Comparison of ENCODE assay signal across 8 cellular contexts in genomic region chr18:4106407-4107033, GRCh38.
DNase-seq lines count a peak whose midpoint lies in the region; ATAC-seq, FAIRE-seq and TF ChIP-seq lines count a peak whose summit lies in the region.

No MANE protein-coding gene starts in this region.

- H3K4me1 Mint-ChIP-seq in progenitor cell of endocrine pancreas (ENCODE audit: low read depth): peaks cover 2% of the 10 kb centered on the region

- TF ChIP-seq POLR2A in GM12891 (IDR thresholded peaks at IDR 0.05; ENCODE audit: low read depth, low read length): no peak

- peak; percentile 83 for FAIRE-seq in GM12891 (lab: Jason Lieb, UNC)
- no peak for FAIRE-seq in RCC 7860 (lab: Jason Lieb, UNC)

- peaks cover 8% of the 10 kb centered on the region for H3K27me3 Mint-ChIP-seq in progenitor cell of endocrine pancreas

- H3K27ac Mint-ChIP-seq in progenitor cell of endocrine pancreas: no peak overlapping the region

- H3K36me3 Mint-ChIP-seq in progenitor cell of endocrine pancreas (ENCODE audit: insufficient read depth): no peaks in the 10 kb centered on the region

- ATAC-seq in HG03378 (IDR thresholded peaks at IDR 0.05; ENCODE audit: unreplicated experiment) (peak; percentile 76), GM19397 (IDR thresholded peaks at IDR 0.05; ENCODE audit: unreplicated experiment) (no peak)

- no peak overlapping the region for H3K4me3 Mint-ChIP-seq in progenitor cell of endocrine pancreas (ENCODE audit: low read depth)

- DNase-seq in AG08395 (ENCODE audit: low spot score) (peak; percentile 35), GM12891 (ENCODE audit: insufficient read length, low spot score) (peak; percentile 7), RCC 7860 (ENCODE audit: low spot score) (peak; percentile 11), globus pallidus (ENCODE audit: low spot score) (peak; percentile 67), progenitor cell of endocrine pancreas (ENCODE audit: low spot score, unreplicated experiment) (peak; percentile 65)
- DNase-seq in activated effector memory CD4-positive, alpha-beta T cell treated with anti-CD3 and anti-CD28 coated beads, Interleukin-2, amount 50 U/mL, for 16 hours: peak; percentile 84

- H3K9me3 Mint-ChIP-seq in progenitor cell of endocrine pancreas (ENCODE audit: low read depth): no peaks in the 10 kb centered on the region

- peak; percentile 83 for TF ChIP-seq CTCF in progenitor cell of endocrine pancreas (IDR thresholded peaks at IDR 0.05; ENCODE audit: unreplicated experiment)

TF ChIP-seq in GM12891, 5 proteins besides CTCF, POLR2A, EP300 and RAD21:
- TF ChIP-seq POLR2AphosphoS5 (IDR thresholded peaks at IDR 0.05; ENCODE audit: low read depth, low read length) (no peak), PAX5 (IDR thresholded peaks at IDR 0.05; ENCODE audit: insufficient read depth, low read length, severe bottlenecking) (no peak)
TF ChIP-seq in GM12891: peak in this region for 0.

Comparison
In these comparisons a context has a peak if more than half of its experiments do, and no peak if none do; other contexts are left out.
1. DNase-seq: peak in every context shown above with its lines; median percentile 84 in activated effector memory CD4-positive, alpha-beta T cell treated with anti-CD3 and anti-CD28 coated beads, Interleukin-2, amount 50 U/mL, for 16 hours; 67 in globus pallidus; 65 in progenitor cell of endocrine pancreas; 35 in AG08395; 11 in RCC 7860; 7 in GM12891.